ENCODE assay signal across 9 cellular contexts in the genomic region with DNA sequence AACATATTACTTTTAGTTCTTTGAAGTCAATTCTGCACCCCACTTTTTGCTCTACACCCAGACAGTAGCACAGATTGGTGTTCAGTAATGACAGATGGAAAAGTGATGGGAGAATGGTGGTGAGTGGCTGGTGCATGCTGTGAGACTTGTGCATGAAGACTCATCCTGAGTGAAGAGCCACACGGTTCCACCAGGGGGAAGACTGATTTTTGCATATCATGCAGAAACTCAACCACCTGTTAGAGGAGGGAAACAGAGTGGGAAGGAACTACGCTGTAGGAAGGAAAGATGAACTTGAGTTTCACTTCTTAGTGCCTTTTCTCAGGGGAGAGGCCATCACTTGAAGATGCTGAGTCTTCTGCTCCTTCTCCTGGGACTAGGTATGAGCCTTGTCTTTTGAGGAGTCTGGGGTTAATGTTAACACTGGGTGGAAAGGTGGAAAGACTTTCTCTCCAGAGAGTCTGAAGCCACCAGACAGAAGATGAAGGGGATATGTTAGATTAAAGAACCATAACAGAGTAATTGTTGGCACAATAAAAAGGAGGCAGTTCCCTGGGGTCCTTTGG. TPM values are rescaled to one million over a fixed set of nuclear protein-coding genes. Genes with fewer than 3 reads are reported as not detected.
DNase-seq lines count a peak whose midpoint lies in the region; ATAC-seq, FAIRE-seq and TF ChIP-seq lines count a peak whose summit lies in the region.
"Had no signal": no experiment of that assay in that cellular context is flagged by ENCODE, and none has a peak within 500 bp of the region (broad histone marks: within the 10 kb centered on the region; RNA-seq: fewer than 3 reads in every experiment).

No MANE protein-coding gene starts in this region.

- no peaks in the 10 kb centered on the region for H3K79me2 ChIP-seq in SK-N-SH (ENCODE audit: insufficient read depth)

- no peak for TF ChIP-seq RAD21 in A549 (conservative IDR thresholded peaks at IDR 0.05 in 1 of 2, IDR thresholded peaks at IDR 0.05 in 1 of 2)
- TF ChIP-seq RAD21 in SK-N-SH (IDR thresholded peaks at IDR 0.05; ENCODE audit: low read length), result no peak

- H3K9me2 ChIP-seq in SK-N-SH, result no peaks in the 10 kb centered on the region

- no peak overlapping the region for H3K4me2 ChIP-seq in A549
- H3K4me2 ChIP-seq in SK-N-SH, result no peak overlapping the region

- TF ChIP-seq CTCF in A549 (IDR thresholded peaks at IDR 0.05) (no peak), SK-N-SH (IDR thresholded peaks at IDR 0.05) (peak; percentile 16; the same call in 1 of the 2 replicates)

- H3K27ac ChIP-seq in A549 (no peak overlapping the region), SK-N-SH (ENCODE audit: low read depth in 2 of 2, low read length in 1 of 2) (no peak overlapping the region)
- H3K27ac ChIP-seq: cardiac muscle cell had no signal

- H3K27me3 ChIP-seq in SK-N-SH (ENCODE audit: insufficient read depth), result 0 out of 2 replicates have a peak, but pooled peaks cover 23% of the 10 kb centered on the region
- H3K27me3 ChIP-seq: cardiac muscle cell had no signal

- 0% methylated on average over 2 of the region's 2 CpGs for WGBS in A549 (ENCODE audit: missing lambda C conversion rate)
- 13% methylated on average over 2 of the region's 2 CpGs for whole genome bisulfite sequencing in SK-N-SH (ENCODE audit: low lambda C conversion rate)

- H3K9ac ChIP-seq in SK-N-SH, result no peak overlapping the region

- H3K9me3 ChIP-seq in A549, result no peaks in the 10 kb centered on the region
- H3K9me3 ChIP-seq in SK-N-SH, result no peaks in the 10 kb centered on the region

- DNase-seq in A549 (ENCODE audit: low read depth in 1 of 2, low spot score in 1 of 2), result no peak
- DNase-seq in SK-N-SH, result no peak
- DNase-seq in DMS153 (lab: John Stamatoyannopoulos, UW), result no peak
- DNase-seq in SK-N-DZ (ENCODE audit: low spot score), result no peak
- no peak for DNase-seq in NCI-H1694 treated with DMSO at 0.1 percent for 48 hours (lab: John Stamatoyannopoulos, UW)
- DNase-seq in NCI-H1694 (lab: John Stamatoyannopoulos, UW), result no peak

- CTCF ChIA-PET in A549 (lab: Yijun Ruan, JAX) (interaction anchor here (0.6 kb wide), 1 partner anchor 216 kb away, joined by 3 read pairs; no protein-coding TSS in a partner anchor), SK-N-SH (lab: Yijun Ruan, JAX) (interaction anchor here (1.1 to 2.8 kb wide), 3 partner anchors 10 to 43 kb away, joined by 3 to 10 read pairs (median 6); no protein-coding TSS in a partner anchor)

- no peak overlapping the region for H2AFZ ChIP-seq in SK-N-SH (ENCODE audit: low read depth)

- H3K36me3 ChIP-seq in SK-N-SH (replicated peaks in 1 of 2; ENCODE audit: control insufficient read depth in 1 of 2, insufficient read depth in 2 of 2, low read length in 1 of 2), result no peaks in the 10 kb centered on the region
- H3K36me3 ChIP-seq: cardiac muscle cell had no signal

- POLR2A ChIA-PET in A549 (lab: Yijun Ruan, JAX) (no interaction called here), SK-N-SH (lab: Yijun Ruan, JAX) (no interaction called here)

- ATAC-seq in A549, result peak in 1 of 2 experiments; percentile 62; a peak in 2 of 6 replicates
- peak; percentile 67 for ATAC-seq in GM18861 (IDR thresholded peaks at IDR 0.05; ENCODE audit: unreplicated experiment)
- peak; percentile 92 for ATAC-seq in HG02870 (IDR thresholded peaks at IDR 0.05; ENCODE audit: unreplicated experiment)

- H3K4me3 ChIP-seq in A549 (no peak overlapping the region), SK-N-SH (ENCODE audit: low read depth in 2 of 2, low read length in 1 of 2) (no peak overlapping the region)
- H3K4me3 ChIP-seq: cardiac muscle cell had no signal

- FAIRE-seq in A549 (lab: Jason Lieb, UNC), result no peak

- no peak for TF ChIP-seq EP300 in A549 (IDR thresholded peaks at IDR 0.05)
- no peak for TF ChIP-seq EP300 in SK-N-SH (IDR thresholded peaks at IDR 0.05; ENCODE audit: borderline replicate concordance in 1 of 2, low read depth in 1 of 2, low read length in 1 of 2)

- no peaks in the 10 kb centered on the region for H3F3A ChIP-seq in SK-N-SH (replicated peaks; ENCODE audit: insufficient read depth)

- H4K20me1 ChIP-seq in SK-N-SH (ENCODE audit: insufficient read depth), result no peaks in the 10 kb centered on the region

- H3K4me1 ChIP-seq in A549 (no peaks in the 10 kb centered on the region), SK-N-SH (ENCODE audit: control insufficient read depth in 1 of 2, insufficient read depth in 2 of 2, low read depth in 1 of 2, low read length in 1 of 2) (no peaks in the 10 kb centered on the region)

- TF ChIP-seq POLR2A in A549 (IDR thresholded peaks at IDR 0.05; ENCODE audit: low read length), result no peak

TF ChIP-seq in A549, 52 proteins besides CTCF, POLR2A, EP300 and RAD21:
- TF ChIP-seq MAFK (IDR thresholded peaks at IDR 0.05; ENCODE audit: partially characterized antibody) (peak; percentile 37), TP53 (CRISPR knock-in tag; IDR thresholded peaks at IDR 0.05) (no peak)

TF ChIP-seq in SK-N-SH, 30 proteins besides CTCF, POLR2A, EP300 and RAD21:
- no peak for TF ChIP-seq MXI1 (IDR thresholded peaks at IDR 0.05; ENCODE audit: low read depth, low read length)
- no peak for TF ChIP-seq TCF12 (IDR thresholded peaks at IDR 0.05)
- no peak for TF ChIP-seq FOXM1 (IDR thresholded peaks at IDR 0.05; ENCODE audit: low read depth)
- TF ChIP-seq RFX5 (IDR thresholded peaks at IDR 0.05; ENCODE audit: low read length), result no peak
- no peak for TF ChIP-seq CHD2 (IDR thresholded peaks at IDR 0.05; ENCODE audit: low read length, partially characterized antibody)
- no peak for TF ChIP-seq SMC3 (IDR thresholded peaks at IDR 0.05; ENCODE audit: low read depth, low read length)
- no peak for TF ChIP-seq GABPA (IDR thresholded peaks at IDR 0.05; ENCODE audit: low read depth)
- no peak for TF ChIP-seq MAX (IDR thresholded peaks at IDR 0.05; ENCODE audit: low read depth)
- no peak for TF ChIP-seq RXRA (IDR thresholded peaks at IDR 0.05; ENCODE audit: borderline replicate concordance, low read depth)
- TF ChIP-seq POLR2AphosphoS5 (IDR thresholded peaks at IDR 0.05; ENCODE audit: low read depth, low read length), result no peak

RNA-seq across cellular contexts. Expression of gene PRSS1, which starts 9.3 kb away (rescaled TPM):
- polyA plus RNA-seq in A549 (2011; rRNA removed), result not detected in 2 replicates
- not detected in 2 replicates for polyA plus RNA-seq in A549 (2012; cell fraction: cytosol; rRNA removed)
- polyA plus RNA-seq in A549 (2012; cell fraction: nucleus; rRNA removed), result not detected in 2 replicates
- polyA plus RNA-seq in A549 (2017; fragmentation: RNase III; extraction: RNeasy Plus Mini Kit Qiagen cat#74134 plus additional on column Dnase treatment), result not detected in 3 replicates
- polyA minus RNA-seq in A549 (2011; rRNA and poly(A)+ RNA removed), result not detected in 2 replicates
- polyA plus RNA-seq in SK-N-SH (2012; rRNA removed), result not detected in 2 replicates
- not detected in 2 replicates for polyA plus RNA-seq in SK-N-SH (2012; cell fraction: cytosol; rRNA removed)
- polyA plus RNA-seq in SK-N-SH (2012; cell fraction: nucleus; rRNA removed), result not detected in 2 replicates
- not detected in 2 replicates for polyA plus RNA-seq in SK-N-DZ (2014; cell fraction: cytosol; rRNA removed)
- polyA plus RNA-seq in SK-N-DZ (2014; cell fraction: nucleus; rRNA removed), result not detected in 2 replicates
- polyA plus RNA-seq: cardiac muscle cell had no signal

RNA-seq across cellular contexts. Expression of gene PRSS2, which starts 30.8 kb away (rescaled TPM):
- polyA plus RNA-seq in A549 (2011; rRNA removed) (not detected in 2 replicates), A549 (2017; fragmentation: RNase III; extraction: RNeasy Plus Mini Kit Qiagen cat#74134 plus additional on column Dnase treatment) (not detected in 3 replicates), SK-N-SH (2012; rRNA removed) (not detected in 2 replicates)
- not detected in 2 replicates for polyA plus RNA-seq in A549 (2012; cell fraction: cytosol; rRNA removed)
- not detected in 2 replicates for polyA plus RNA-seq in A549 (2012; cell fraction: nucleus; rRNA removed)
- not detected in 2 replicates for polyA minus RNA-seq in A549 (2011; rRNA and poly(A)+ RNA removed)
- polyA plus RNA-seq in SK-N-SH (2012; cell fraction: cytosol; rRNA removed), result not detected in 2 replicates
- polyA plus RNA-seq in SK-N-SH (2012; cell fraction: nucleus; rRNA removed), result not detected in 2 replicates
- not detected in 2 replicates for polyA plus RNA-seq in SK-N-DZ (2014; cell fraction: cytosol; rRNA removed)
- not detected in 2 replicates for polyA plus RNA-seq in SK-N-DZ (2014; cell fraction: nucleus; rRNA removed)
- polyA plus RNA-seq: cardiac muscle cell had no signal

Comparison
In these comparisons a context has a peak if more than half of its experiments do, and no peak if none do; other contexts are left out.
1. Of the 12 proteins assayed by ChIP-seq in both A549 and SK-N-SH: peak only in A549: none; only in SK-N-SH: CTCF; in both: none; in neither: 11.